ENCODE assay signal across 9 cellular contexts in genomic region chr11:47425611-47426010, GRCh38. TPM values are rescaled to one million over a fixed set of nuclear protein-coding genes. Genes with fewer than 3 reads are reported as not detected.
A peak's percentile ranks its signal among the peaks of the same experiment; 100 is the strongest.
DNase-seq lines count a peak whose midpoint lies in the region; ATAC-seq and TF ChIP-seq lines count a peak whose summit lies in the region.
"Had no signal": no experiment of that assay in that cellular context is flagged by ENCODE, and none has a peak within 500 bp of the region (broad histone marks: within the 10 kb centered on the region; RNA-seq: fewer than 3 reads in every experiment).

No MANE protein-coding gene starts in this region.

- no peak for ATAC-seq in left lung
- ATAC-seq in thoracic aorta (ENCODE audit: insufficient number of reproducible peaks, low FRiP score, low read depth): no peak

- TF ChIP-seq CTCF in left lung (IDR thresholded peaks at IDR 0.05) (no peak), thoracic aorta (IDR thresholded peaks at IDR 0.05) (no peak)

- H3K4me3 ChIP-seq in left lung (peak overlapping the region; percentile 92 to 99), thoracic aorta (peak overlapping the region; percentile 91)

- peak; percentile 61 for DNase-seq in activated CD8-positive, alpha-beta memory T cell treated with anti-CD3 and anti-CD28 coated beads, Interleukin-2, amount 50 U/mL, for 48 hours
- no peak for DNase-seq in activated CD8-positive, alpha-beta memory T cell treated with anti-CD3 and anti-CD28 coated beads for 24 hours
- DNase-seq in left lung (no peak), thoracic aorta (ENCODE audit: low spot score) (no peak), NCI-H1048 (lab: John Stamatoyannopoulos, UW) (no peak), NCI-H1930 (lab: John Stamatoyannopoulos, UW) (no peak), NCI-H2107 (lab: John Stamatoyannopoulos, UW) (no peak)

- H3K36me3 ChIP-seq in left lung (peaks cover 0 to 43% of the 10 kb centered on the region in 2 donors), thoracic aorta (peaks cover 21% of the 10 kb centered on the region)

- intact Hi-C loops in left lung (cut with DNase I): no loop called here

- H3K9me3 ChIP-seq in left lung (no peaks in the 10 kb centered on the region), thoracic aorta (no peaks in the 10 kb centered on the region)

- H3K4me1 ChIP-seq in left lung: peaks cover 8 to 16% of the 10 kb centered on the region in 2 donors
- H3K4me1 ChIP-seq in thoracic aorta (ENCODE audit: control insufficient read depth in 1 of 2, low read depth in 2 of 2): peaks cover 7 to 13% of the 10 kb centered on the region in 2 donors

- H3K27ac ChIP-seq in angular gyrus (ENCODE audit: low read depth, low read length) (peak overlapping the region; percentile 95), left lung (peak overlapping the region; percentile 89 to 92), thoracic aorta (peak overlapping the region; percentile 90 to 92)

- H3K27me3 ChIP-seq in left lung: no peaks in the 10 kb centered on the region
- no peaks in the 10 kb centered on the region for H3K27me3 ChIP-seq in thoracic aorta (replicated peaks; ENCODE audit: insufficient read depth)

RNA-seq across cellular contexts. Expression of gene PSMC3, which starts 0.6 kb away (rescaled TPM):
- total RNA-seq in left lung (100 to 1,000 TPM in 1 of 2 donors, 10 to 100 TPM in 1; 86.7 to 133 TPM), thoracic aorta (100 to 1,000 TPM; 122 to 160 TPM)

RNA-seq across cellular contexts. Expression of gene SLC39A13, which starts 17.2 kb away (rescaled TPM):
- total RNA-seq in left lung: 10 to 100 TPM; 60.1 to 66.1 TPM
- total RNA-seq in thoracic aorta: 100 to 1,000 TPM in 1 of 2 donors, 10 to 100 TPM in 1; 97.7 to 163 TPM

RNA-seq across cellular contexts. Expression of gene RAPSN, which starts 23.3 kb away (rescaled TPM):
- total RNA-seq in left lung (1 to 10 TPM in 1 of 2 donors, under 1 TPM in 1; 0.79 to 1.0 TPM), thoracic aorta (under 1 TPM in 1 of 2 donors, not detected in 1; 0.41 TPM)

RNA-seq across cellular contexts. Expression of gene SPI1, which starts 47.3 kb away (rescaled TPM):
- total RNA-seq in left lung (100 to 1,000 TPM in 1 of 2 donors, 10 to 100 TPM in 1; 75.6 to 194 TPM), thoracic aorta (10 to 100 TPM; 35.0 to 44.4 TPM)
- total RNA-seq: LHCN-M2 had no signal
